Comparison of ENCODE assay signal across 26 cellular contexts in the genomic region with DNA sequence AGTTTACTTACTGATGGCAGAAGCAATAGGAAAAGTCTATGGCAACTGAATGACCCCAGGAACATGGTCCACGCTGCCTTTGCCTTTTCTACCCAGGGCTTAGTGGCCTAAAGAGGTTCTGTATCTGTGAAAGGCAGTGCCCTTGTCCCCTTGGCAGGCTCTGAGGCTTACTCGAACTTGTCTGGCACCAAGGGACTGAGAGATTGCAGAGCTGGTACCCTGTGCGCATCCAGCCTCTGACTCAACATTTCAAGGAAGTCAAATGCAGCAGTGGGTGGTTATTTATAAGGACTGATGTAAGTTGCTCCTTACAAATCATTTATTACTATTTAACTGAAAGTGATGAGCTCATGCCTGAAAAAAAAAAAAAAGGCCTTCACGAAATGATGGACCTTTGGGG.
DNase-seq lines count a peak whose midpoint lies in the region; ATAC-seq, FAIRE-seq and TF ChIP-seq lines count a peak whose summit lies in the region.
"Had no signal": no experiment of that assay in that cellular context is flagged by ENCODE, and none has a peak within 500 bp of the region (broad histone marks: within the 10 kb centered on the region; RNA-seq: fewer than 3 reads in every experiment).

No MANE protein-coding gene starts in this region.

- WGBS in A549 (ENCODE audit: missing lambda C conversion rate) = 38% methylated on average over 4 of the region's 4 CpGs
- 58 to 80% methylated on average over 4 of the region's 4 CpGs for WGBS in heart right ventricle, 2 donors
- WGBS in sigmoid colon, 2 donors = 80 to 82% methylated on average over 4 of the region's 4 CpGs

- peaks cover 9% of the 10 kb centered on the region; the same call in 1 of the 3 replicates for H3K4me1 ChIP-seq in A549
- H3K4me1 ChIP-seq in heart right ventricle = peaks cover 0 to 4% (median 0%) of the 10 kb centered on the region in 9 donors
- peaks cover 0 to 54% (median 23%) of the 10 kb centered on the region in 4 donors for H3K4me1 ChIP-seq in sigmoid colon
- H3K4me1 ChIP-seq in gastrocnemius medialis = no peaks in the 10 kb centered on the region
- H3K4me1 ChIP-seq: BLaER1, neural progenitor cell, right lobe of liver had no signal

- H3K9me3 ChIP-seq in A549 (peaks cover 10% of the 10 kb centered on the region; the same call in 2 of the 3 replicates), MG63 (no peaks in the 10 kb centered on the region), heart right ventricle (peaks cover 0 to 3% (median 0%) of the 10 kb centered on the region in 11 donors), sigmoid colon (no peaks in the 10 kb centered on the region), gastrocnemius medialis (no peaks in the 10 kb centered on the region)
- H3K9me3 ChIP-seq: right lobe of liver had no signal

- H3K36me3 ChIP-seq in MG63 = no peaks in the 10 kb centered on the region
- no peaks in the 10 kb centered on the region for H3K36me3 ChIP-seq in heart right ventricle
- H3K36me3 ChIP-seq in sigmoid colon = no peaks in the 10 kb centered on the region
- no peaks in the 10 kb centered on the region for H3K36me3 ChIP-seq in gastrocnemius medialis
- H3K36me3 ChIP-seq: BLaER1, neural progenitor cell, right lobe of liver had no signal

- CTCF ChIA-PET in A549 (lab: Yijun Ruan, JAX) = no interaction called here

- in situ Hi-C loops in KBM-7 (cut with MboI; ENCODE audit: low pct_unique_long_range_greater_than_20kb, low sequenced_read_pairs) = no loop called here
- in situ Hi-C loops in gastrocnemius medialis (cut with MboI; ENCODE audit: low sequenced_read_pairs in 4 of 4) = no loop called here

- POLR2A ChIA-PET in A549 (lab: Yijun Ruan, JAX) = interaction anchor here (0.5 kb wide), 1 partner anchor 35 kb away, joined by 3 read pairs; no protein-coding TSS in a partner anchor

- TF ChIP-seq POLR2A in A549 (IDR thresholded peaks at IDR 0.05; ENCODE audit: low read length) = no peak
- TF ChIP-seq POLR2A in sigmoid colon (IDR thresholded peaks at IDR 0.05) = no peak
- no peak for TF ChIP-seq POLR2A in gastrocnemius medialis (IDR thresholded peaks at IDR 0.05)

- no peak for FAIRE-seq in A549 (lab: Jason Lieb, UNC)
- FAIRE-seq: endometrium, H54, kidney had no signal

- DNase-seq in A549 (ENCODE audit: low read depth in 1 of 2, low spot score in 1 of 2) (peak in 1 of 2 experiments; percentile 47), MG63 (peak; percentile 68), heart right ventricle (peak; percentile 12 to 35), sigmoid colon (peak; percentile 93), KBM-7 (no peak), gastrocnemius medialis (no peak), sciatic nerve (ENCODE audit: low spot score) (no peak)
- DNase-seq: activated CD4-positive, alpha-beta memory T cell treated with anti-CD3 and anti-CD28 coated beads, Interleukin-2, amount 10 ng/mL, durations not matched to agents 7 days and 5 days; central memory CD4-positive, alpha-beta T cell; GDM1; kidney; NCI-H1105 treated with DMSO at 0.1 percent for 48 hours; NCI-H2029 treated with DMSO at 0.1 percent for 48 hours; NCI-H226; NCI-H774; posterior cingulate gyrus; right lobe of liver; stimulated activated CD4-positive, alpha-beta T cell treated with anti-CD3 and anti-CD28 coated beads, Interleukin-15, amount 100 ng/mL, for 24 hours; stimulated activated naive CD4-positive, alpha-beta T cell treated with Interleukin-2 at 50 U/mL for 16 hours; T-helper 1 cell had no signal

- H3K4me3 ChIP-seq in A549 (no peak overlapping the region), MG63 (no peak overlapping the region), heart right ventricle (no peak overlapping the region), sigmoid colon (no peak overlapping the region), gastrocnemius medialis (no peak overlapping the region)
- H3K4me3 ChIP-seq: BLaER1, neural progenitor cell, right lobe of liver had no signal

- no peak for TF ChIP-seq EP300 in A549 (IDR thresholded peaks at IDR 0.05)
- peak; percentile 55 to 92 (median 82) for TF ChIP-seq EP300 in sigmoid colon (IDR thresholded peaks at IDR 0.05)

- H3K27me3 ChIP-seq in MG63 = no peaks in the 10 kb centered on the region
- no peaks in the 10 kb centered on the region for H3K27me3 ChIP-seq in heart right ventricle
- H3K27me3 ChIP-seq in sigmoid colon = no peaks in the 10 kb centered on the region
- H3K27me3 ChIP-seq in gastrocnemius medialis = no peaks in the 10 kb centered on the region
- H3K27me3 ChIP-seq: BLaER1, neural progenitor cell, right lobe of liver had no signal

- intact Hi-C loops in heart right ventricle (cut with DNase I) = no loop called here
- intact Hi-C loops in sigmoid colon (cut with DNase I) = no loop called here
- intact Hi-C loops in gastrocnemius medialis (cut with DNase I; ENCODE audit: low total_unique reads) = no loop called here
- intact Hi-C loops in sciatic nerve (cut with DNase I) = no loop called here

- ATAC-seq in A549 (peak; percentile 43 to 68; a peak in 4 of 6 replicates), heart right ventricle (peak in 6 of 8 donors; percentile 59 to 99 (median 92)), GM19351 (IDR thresholded peaks at IDR 0.05; ENCODE audit: unreplicated experiment) (no peak), gastrocnemius medialis (no peak), sciatic nerve (no peak)
- ATAC-seq: activated T-helper 17 cell treated with anti-CD3 and anti-CD28 coated beads, Interleukin-2, amount 50 U/mL, for 72 hours; right lobe of liver had no signal

- peak overlapping the region; percentile 14 to 47; a peak in 1 of 6 replicates for H3K27ac ChIP-seq in A549
- peak overlapping the region in 4 of 10 donors; percentile 15 to 56 (median 38) for H3K27ac ChIP-seq in heart right ventricle
- peak overlapping the region; percentile 67 to 90 (median 82) for H3K27ac ChIP-seq in sigmoid colon
- no peak overlapping the region for H3K27ac ChIP-seq in gastrocnemius medialis
- H3K27ac ChIP-seq: BLaER1, neural progenitor cell, right lobe of liver had no signal

- H3K4me2 ChIP-seq in A549 = peak overlapping the region; percentile 22; the same call in 2 of the 3 replicates
- H3K4me2 ChIP-seq: BLaER1, neural progenitor cell had no signal

- TF ChIP-seq RAD21 in A549 (conservative IDR thresholded peaks at IDR 0.05 in 1 of 2, IDR thresholded peaks at IDR 0.05 in 1 of 2) = no peak

- no peak for TF ChIP-seq CTCF in A549 (IDR thresholded peaks at IDR 0.05)
- no peak for TF ChIP-seq CTCF in heart right ventricle (IDR thresholded peaks at IDR 0.05)
- TF ChIP-seq CTCF in sigmoid colon (IDR thresholded peaks at IDR 0.05) = no peak
- TF ChIP-seq CTCF in gastrocnemius medialis (IDR thresholded peaks at IDR 0.05 in 4 of 5, conservative IDR thresholded peaks at IDR 0.05 in 1 of 5) = no peak

TF ChIP-seq in A549, 52 proteins besides CTCF, POLR2A, EP300 and RAD21:
- TF ChIP-seq TFCP2L1 (CRISPR knock-in tag; IDR thresholded peaks at IDR 0.05) = no peak
- no peak for TF ChIP-seq FOSL2 (IDR thresholded peaks at IDR 0.05)
- no peak for TF ChIP-seq FOSL2 (CRISPR knock-in tag; IDR thresholded peaks at IDR 0.05)
- no peak for TF ChIP-seq EHF (CRISPR knock-in tag; IDR thresholded peaks at IDR 0.05)
- TF ChIP-seq CHD4 (IDR thresholded peaks at IDR 0.05; ENCODE audit: borderline replicate concordance) = no peak
- TF ChIP-seq, protein P1, sequence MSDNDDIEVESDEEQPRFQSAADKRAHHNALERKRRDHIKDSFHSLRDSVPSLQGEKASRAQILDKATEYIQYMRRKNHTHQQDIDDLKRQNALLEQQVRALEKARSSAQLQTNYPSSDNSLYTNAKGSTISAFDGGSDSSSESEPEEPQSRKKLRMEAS (IDR thresholded peaks at IDR 0.05) = no peak
- no peak for TF ChIP-seq ZFP36 (IDR thresholded peaks at IDR 0.05; ENCODE audit: borderline replicate concordance, partially characterized antibody)
- no peak for TF ChIP-seq ZNF302 (CRISPR knock-in tag; IDR thresholded peaks at IDR 0.05)
- TF ChIP-seq, protein P2, sequence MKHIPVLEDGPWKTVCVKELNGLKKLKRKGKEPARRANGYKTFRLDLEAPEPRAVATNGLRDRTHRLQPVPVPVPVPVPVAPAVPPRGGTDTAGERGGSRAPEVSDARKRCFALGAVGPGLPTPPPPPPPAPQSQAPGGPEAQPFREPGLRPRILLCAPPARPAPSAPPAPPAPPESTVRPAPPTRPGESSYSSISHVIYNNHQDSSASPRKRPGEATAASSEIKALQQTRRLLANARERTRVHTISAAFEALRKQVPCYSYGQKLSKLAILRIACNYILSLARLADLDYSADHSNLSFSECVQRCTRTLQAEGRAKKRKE (CRISPR knock-in tag; IDR thresholded peaks at IDR 0.05; ENCODE audit: low read depth) = no peak
- TF ChIP-seq SREBF2 (IDR thresholded peaks at IDR 0.05) = no peak
- no peak for TF ChIP-seq HEYL (CRISPR knock-in tag; IDR thresholded peaks at IDR 0.05)
- TF ChIP-seq MAZ (IDR thresholded peaks at IDR 0.05; ENCODE audit: borderline replicate concordance, low read depth, low read length) = no peak
- no peak for TF ChIP-seq EHMT2 (IDR thresholded peaks at IDR 0.05; ENCODE audit: low read depth)
- TF ChIP-seq MYC (IDR thresholded peaks at IDR 0.05; ENCODE audit: borderline replicate concordance, low read length) = no peak

Comparison
In these comparisons a context has a peak if more than half of its experiments do, and no peak if none do; other contexts are left out.
1. ATAC-seq: peak in A549 (2 of 2) and heart right ventricle (6 of 8); none in GM19351 (single experiment), gastrocnemius medialis (0 of 2) and sciatic nerve (single experiment).
2. DNase-seq: peak in MG63 (single experiment), heart right ventricle (2 of 2) and sigmoid colon (single experiment); none in KBM-7 (single experiment), gastrocnemius medialis (0 of 2) and sciatic nerve (single experiment).
3. H3K27ac ChIP-seq: peak in A549 (2 of 2) and sigmoid colon (4 of 4); none in gastrocnemius medialis (0 of 4).